8 cellular contexts compared by ENCODE assay signal in the genomic region with DNA sequence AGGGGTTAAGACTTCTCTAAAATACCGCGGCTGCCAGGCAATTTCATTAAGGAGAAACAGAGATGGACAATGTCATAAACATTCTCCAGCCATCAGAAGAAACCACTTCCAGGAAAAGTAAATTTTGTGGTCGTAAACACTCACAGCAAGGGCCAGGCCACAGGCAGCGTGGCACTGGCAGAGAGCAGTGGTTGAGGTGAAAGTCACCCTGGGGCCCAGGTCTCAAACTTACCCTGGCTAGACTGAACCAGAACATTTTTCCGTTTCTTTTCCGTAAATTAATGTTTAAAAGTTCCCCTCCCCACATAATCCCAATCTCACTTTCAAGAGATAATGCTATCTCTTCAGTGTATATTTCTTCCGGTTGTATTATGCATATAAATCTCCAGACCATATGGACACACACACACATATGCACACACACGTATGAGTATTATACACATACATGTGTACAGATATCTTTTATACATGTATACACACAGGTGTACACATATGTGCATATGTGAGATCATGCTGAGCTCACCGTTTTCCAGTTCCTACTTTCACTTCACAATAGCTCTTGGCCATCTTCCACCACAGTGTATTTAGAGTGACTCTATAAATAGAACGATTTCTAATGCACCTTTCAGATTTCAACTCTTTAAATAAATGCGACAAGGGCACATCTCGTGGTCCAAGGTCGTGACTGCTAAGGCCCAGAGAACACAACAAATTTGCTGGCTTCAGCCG.
A peak's percentile ranks its signal among the peaks of the same experiment; 100 is the strongest.
DNase-seq lines count a peak whose midpoint lies in the region; ATAC-seq and TF ChIP-seq lines count a peak whose summit lies in the region.

No MANE protein-coding gene starts in this region.

- CTCF ChIA-PET in activated CD4-positive, alpha-beta T cell treated with anti-CD3 and anti-CD28 coated beads for 36 hours (lab: Charles Lee): interaction anchor here (0.5 to 14.3 kb wide), 3 partner anchors 192 to 359 kb away, joined by 3 to 298 read pairs (median 3); no protein-coding TSS in a partner anchor

- H3K27ac ChIP-seq in SJSA1 (no peak overlapping the region), caudate nucleus (ENCODE audit: low read depth, low read length) (no peak overlapping the region)

- TF ChIP-seq CTCF in type B pancreatic cell (conservative IDR thresholded peaks at IDR 0.05): no peak

- H3K9me3 Mint-ChIP-seq in activated CD4-positive, alpha-beta T cell treated with anti-CD3 and anti-CD28 coated beads for 36 hours (ENCODE audit: low read depth): no peaks in the 10 kb centered on the region
- H3K9me3 Mint-ChIP-seq in stimulated activated memory B cell treated with anti-CD40 and anti-IgM and Interleukin-4, amounts not matched to agents 10 μg/mL and 1 μg/mL and 100 μg/mL, for 72 hours: no peaks in the 10 kb centered on the region
- H3K9me3 Mint-ChIP-seq in type B pancreatic cell: no peaks in the 10 kb centered on the region

- no peaks in the 10 kb centered on the region; the same call in 1 of the 2 replicates for H3K27me3 ChIP-seq in SJSA1 (replicated peaks)

- intact Hi-C loops in activated CD4-positive, alpha-beta T cell treated with anti-CD3 and anti-CD28 coated beads for 36 hours (cut with DNase I, micrococcal nuclease): loop anchor here (5.0 kb wide), 3 partner anchors 89 to 154 kb away; a partner anchor contains a TSS

- peak; percentile 27 for DNase-seq in activated CD4-positive, alpha-beta T cell treated with anti-CD3 and anti-CD28 coated beads for 36 hours
- DNase-seq in activated CD4-positive, alpha-beta T cell treated with anti-CD3 and anti-CD28 coated beads for 1 hour: no peak
- DNase-seq in SJSA1 (ENCODE audit: low read depth in 1 of 2, low spot score in 2 of 2) (peak; percentile 43 to 70), caudate nucleus (lab: John Stamatoyannopoulos, UW) (no peak), type B pancreatic cell (ENCODE audit: extremely low spot score, unreplicated experiment) (no peak), NCI-H748 treated with DMSO at 0.1 percent for 48 hours (lab: John Stamatoyannopoulos, UW) (no peak)

- H3K4me3 ChIP-seq in SJSA1: no peak overlapping the region

- peak; percentile 53 for ATAC-seq in activated CD4-positive, alpha-beta T cell treated with anti-CD3 and anti-CD28 coated beads for 36 hours
- ATAC-seq in HG02885 (IDR thresholded peaks at IDR 0.05; ENCODE audit: poor library complexity, unreplicated experiment): peak; percentile 85
- peak; percentile 87 for ATAC-seq in stimulated activated memory B cell treated with anti-CD40 and anti-IgM and Interleukin-4, amounts not matched to agents 10 μg/mL and 1 μg/mL and 100 μg/mL, for 72 hours

- no peaks in the 10 kb centered on the region for H3K36me3 Mint-ChIP-seq in activated CD4-positive, alpha-beta T cell treated with anti-CD3 and anti-CD28 coated beads for 36 hours (ENCODE audit: low read depth)
- H3K36me3 Mint-ChIP-seq in stimulated activated memory B cell treated with anti-CD40 and anti-IgM and Interleukin-4, amounts not matched to agents 10 μg/mL and 1 μg/mL and 100 μg/mL, for 72 hours: no peaks in the 10 kb centered on the region
- no peaks in the 10 kb centered on the region for H3K36me3 Mint-ChIP-seq in type B pancreatic cell

- POLR2A ChIA-PET in activated CD4-positive, alpha-beta T cell treated with anti-CD3 and anti-CD28 coated beads for 36 hours (lab: Charles Lee): no interaction called here

- no peaks in the 10 kb centered on the region for H3K9me3 ChIP-seq in SJSA1 (replicated peaks)

- no peak overlapping the region for H3K4me3 Mint-ChIP-seq in activated CD4-positive, alpha-beta T cell treated with anti-CD3 and anti-CD28 coated beads for 36 hours
- H3K4me3 Mint-ChIP-seq in stimulated activated memory B cell treated with anti-CD40 and anti-IgM and Interleukin-4, amounts not matched to agents 10 μg/mL and 1 μg/mL and 100 μg/mL, for 72 hours: peak overlapping the region; percentile 34
- no peak overlapping the region for H3K4me3 Mint-ChIP-seq in type B pancreatic cell

- peaks cover 19% of the 10 kb centered on the region for H3K4me1 ChIP-seq in SJSA1 (replicated peaks)

- peak overlapping the region; percentile 2 for H3K27ac Mint-ChIP-seq in activated CD4-positive, alpha-beta T cell treated with anti-CD3 and anti-CD28 coated beads for 36 hours
- peak overlapping the region; percentile 77 for H3K27ac Mint-ChIP-seq in stimulated activated memory B cell treated with anti-CD40 and anti-IgM and Interleukin-4, amounts not matched to agents 10 μg/mL and 1 μg/mL and 100 μg/mL, for 72 hours
- H3K27ac Mint-ChIP-seq in type B pancreatic cell: no peak overlapping the region

- no peaks in the 10 kb centered on the region for H3K36me3 ChIP-seq in SJSA1

- H3K27me3 Mint-ChIP-seq in activated CD4-positive, alpha-beta T cell treated with anti-CD3 and anti-CD28 coated beads for 36 hours: peaks cover 18% of the 10 kb centered on the region
- peaks cover 17% of the 10 kb centered on the region for H3K27me3 Mint-ChIP-seq in stimulated activated memory B cell treated with anti-CD40 and anti-IgM and Interleukin-4, amounts not matched to agents 10 μg/mL and 1 μg/mL and 100 μg/mL, for 72 hours
- peaks cover 36% of the 10 kb centered on the region for H3K27me3 Mint-ChIP-seq in type B pancreatic cell

- H3K4me1 Mint-ChIP-seq in activated CD4-positive, alpha-beta T cell treated with anti-CD3 and anti-CD28 coated beads for 36 hours: peaks cover 13% of the 10 kb centered on the region
- peaks cover 41% of the 10 kb centered on the region for H3K4me1 Mint-ChIP-seq in stimulated activated memory B cell treated with anti-CD40 and anti-IgM and Interleukin-4, amounts not matched to agents 10 μg/mL and 1 μg/mL and 100 μg/mL, for 72 hours
- peaks cover 16% of the 10 kb centered on the region for H3K4me1 Mint-ChIP-seq in type B pancreatic cell (ENCODE audit: unreplicated experiment)

Comparison
In these comparisons a context has a peak if more than half of its experiments do, and no peak if none do; other contexts are left out.
1. DNase-seq: peak in activated CD4-positive, alpha-beta T cell treated with anti-CD3 and anti-CD28 coated beads for 36 hours (single experiment) and SJSA1 (2 of 2); none in activated CD4-positive, alpha-beta T cell treated with anti-CD3 and anti-CD28 coated beads for 1 hour (single experiment), caudate nucleus (0 of 61), type B pancreatic cell (single experiment) and NCI-H748 treated with DMSO at 0.1 percent for 48 hours (single experiment).
2. Peak in every context shown above with its lines, with median percentiles within 50 percentile points of each other: ATAC-seq.